1 cellular context compared by ENCODE assay signal in genomic region chr1:66003690-66004089, GRCh38.
TF ChIP-seq lines count a peak whose summit lies in the region.

No MANE protein-coding gene starts in this region.

TF ChIP-seq in GM23338, 12 proteins besides CTCF, POLR2A, EP300 and RAD21 (continued from another document):
- TF ChIP-seq ZNF462 (CRISPR knock-in tag; IDR thresholded peaks at IDR 0.05) (no peak), NANOG (IDR thresholded peaks at IDR 0.05; ENCODE audit: borderline replicate concordance) (no peak), EZH2 (IDR thresholded peaks at IDR 0.05; ENCODE audit: low read depth, unreplicated experiment) (no peak), EZH2phosphoT487 (IDR thresholded peaks at IDR 0.05; ENCODE audit: unreplicated experiment) (no peak), ZNF331 (CRISPR knock-in tag; IDR thresholded peaks at IDR 0.05; ENCODE audit: low read depth) (no peak), POLR2AphosphoS5 (IDR thresholded peaks at IDR 0.05; ENCODE audit: low read depth) (no peak), STAT1 (IDR thresholded peaks at IDR 0.05; ENCODE audit: unreplicated experiment) (no peak)
